1 cellular context compared by ENCODE assay signal in genomic region chr6:96521625-96522468, GRCh38.
TF ChIP-seq lines count a peak whose summit lies in the region.

TSS of gene UFL1 (plus strand) at chr6:96521806. CDS start at chr6:96521874, 68 bp downstream.

TF ChIP-seq in HepG2, 621 proteins besides CTCF, POLR2A, EP300 and RAD21 (continued from another document and continues in another):
- peak; percentile 48; the same call in 1 of the 2 replicates for TF ChIP-seq PRDM10 (CRISPR knock-in tag; IDR thresholded peaks at IDR 0.05; ENCODE audit: low read depth)
- peak; percentile 75 for TF ChIP-seq CSRNP1 (CRISPR knock-in tag; IDR thresholded peaks at IDR 0.05)
- 0 out of 2 replicates have a peak, but pooled peaks have one; percentile 22 for TF ChIP-seq ZNF639 (CRISPR knock-in tag; conservative IDR thresholded peaks at IDR 0.05)
- TF ChIP-seq FOXJ3 (CRISPR knock-in tag; IDR thresholded peaks at IDR 0.05; ENCODE audit: borderline replicate concordance): peak; percentile 17; the same call in 1 of the 2 replicates
- TF ChIP-seq PRDM15 (CRISPR knock-in tag; IDR thresholded peaks at IDR 0.05): no peak
- peak; percentile 46; the same call in 1 of the 2 replicates for TF ChIP-seq ZNF792 (CRISPR knock-in tag; IDR thresholded peaks at IDR 0.05)
- TF ChIP-seq IRX3 (CRISPR knock-in tag; IDR thresholded peaks at IDR 0.05; ENCODE audit: borderline replicate concordance, low read depth): peak; percentile 82; the same call in 1 of the 2 replicates
- peak; percentile 89 for TF ChIP-seq ZMYM4 (CRISPR knock-in tag; IDR thresholded peaks at IDR 0.05)
- peak; percentile 65 for TF ChIP-seq ZNF770 (CRISPR knock-in tag; IDR thresholded peaks at IDR 0.05)
- no peak for TF ChIP-seq ZNF646 (CRISPR knock-in tag; IDR thresholded peaks at IDR 0.05)
- TF ChIP-seq U2AF1 (optimal IDR thresholded peaks at IDR 0.05; ENCODE audit: low read depth, low read length): peak; percentile 32
- no peak; the same call in 1 of the 2 replicates for TF ChIP-seq TFDP1 (CRISPR knock-in tag; IDR thresholded peaks at IDR 0.05; ENCODE audit: borderline replicate concordance)
- TF ChIP-seq HMGXB4 (CRISPR knock-in tag; IDR thresholded peaks at IDR 0.05; ENCODE audit: borderline replicate concordance in 1 of 2, low read depth in 1 of 2): peak; percentile 70 to 92; a peak in 3 of 4 replicates
- TF ChIP-seq ZBTB38 (CRISPR knock-in tag; IDR thresholded peaks at IDR 0.05): peak; percentile 71
- TF ChIP-seq ZNF205 (CRISPR knock-in tag; IDR thresholded peaks at IDR 0.05): 0 out of 2 replicates have a peak, but pooled peaks have one; percentile 20
- peak; percentile 15; the same call in 1 of the 2 replicates for TF ChIP-seq MED13 (CRISPR knock-in tag; IDR thresholded peaks at IDR 0.05)
- TF ChIP-seq ZNF350 (CRISPR knock-in tag; IDR thresholded peaks at IDR 0.05; ENCODE audit: borderline replicate concordance, low read depth): peak; percentile 83; the same call in 1 of the 2 replicates
- TF ChIP-seq HHEX (CRISPR knock-in tag; IDR thresholded peaks at IDR 0.05): no peak
- TF ChIP-seq ZNF282 (IDR thresholded peaks at IDR 0.05; ENCODE audit: partially characterized antibody): no peak
- TF ChIP-seq CREBL2 (CRISPR knock-in tag; IDR thresholded peaks at IDR 0.05; ENCODE audit: borderline replicate concordance): peak; percentile 74; the same call in 1 of the 2 replicates
- TF ChIP-seq BRCA1 (CRISPR knock-in tag; IDR thresholded peaks at IDR 0.05): 0 out of 2 replicates have a peak, but pooled peaks have one; percentile 36
- TF ChIP-seq ZNF18 (CRISPR knock-in tag; IDR thresholded peaks at IDR 0.05; ENCODE audit: insufficient replicate concordance): peak; percentile 69
- TF ChIP-seq SALL2 (CRISPR knock-in tag; IDR thresholded peaks at IDR 0.05): peak; percentile 76; the same call in 1 of the 2 replicates
- TF ChIP-seq ZNF883 (CRISPR knock-in tag; IDR thresholded peaks at IDR 0.05; ENCODE audit: not compliant biosample characterization): peak; percentile 83
